Comparison of ENCODE assay signal across 34 cellular contexts in genomic region chr12:22712083-22712482, GRCh38.
"Had no signal": no experiment of that assay in that cellular context is flagged by ENCODE, and none has a peak within 500 bp of the region (broad histone marks: within the 10 kb centered on the region; RNA-seq: fewer than 3 reads in every experiment).

No MANE protein-coding gene starts in this region.

- H3K4me1 ChIP-seq: adrenal gland had no signal

- H3K4me1 Mint-ChIP-seq: brain had no signal

- H3K36me3 ChIP-seq: adrenal gland, MG63 had no signal

- DNase-seq: activated B cell treated with CpG ODN at 0.5 μM for 24 hours; activated CD4-positive, alpha-beta memory T cell treated with anti-CD3 and anti-CD28 coated beads for 36 hours; activated CD4-positive, alpha-beta T cell treated with anti-CD3 and anti-CD28 coated beads for 4 hours; activated CD4-positive, alpha-beta T cell treated with anti-CD3 and anti-CD28 coated beads, Interleukin-2, amount 50 U/mL, for 1 hour; activated CD4-positive, CD25-positive, alpha-beta regulatory T cell treated with anti-CD3 and anti-CD28 coated beads, Interleukin-2, amount 50 U/mL, for 72 hours; activated CD8-positive, alpha-beta memory T cell treated with anti-CD3 and anti-CD28 coated beads, Interleukin-2, amount 50 U/mL, for 4 hours; activated gamma-delta T cell treated with Interleukin-2 at 50 U/mL for 16 hours; activated naive CD4-positive, alpha-beta T cell treated with anti-CD3 and anti-CD28 coated beads for 36 hours; activated T-cell treated with anti-CD3 and anti-CD28 coated beads for 4 hours; activated T-cell treated with anti-CD3 and anti-CD28 coated beads, Interleukin-2, amount 50 U/mL, for 4 hours; adrenal gland; anterior cingulate cortex; caudate nucleus; Karpas-422; KBM-7; MG63; NCI-H1105; NCI-H1417 treated with DMSO at 0.1 percent for 48 hours; NCI-H1930; NCI-H2081 treated with DMSO at 0.1 percent for 48 hours; NCI-H226; NCI-H446 treated with DMSO at 0.1 percent for 48 hours; NCI-H524; NCI-H69; NCI-H82; Right ventricle myocardium superior; SW 1271; T-helper 1 cell; T-helper 2 cell; T-helper 9 cell had no signal

- H3K9me3 Mint-ChIP-seq: activated B cell treated with CpG ODN at 0.5 μM for 24 hours; activated CD4-positive, alpha-beta memory T cell treated with anti-CD3 and anti-CD28 coated beads for 36 hours; activated naive CD4-positive, alpha-beta T cell treated with anti-CD3 and anti-CD28 coated beads for 36 hours; activated naive CD4-positive, alpha-beta T cell treated with anti-CD3 and anti-CD28 coated beads, Interleukin-2, amount 50 U/mL, for 72 hours; activated T-cell treated with anti-CD3 and anti-CD28 coated beads, Interleukin-2, amount 50 U/mL, for 4 hours; activated T-helper 1 cell treated with anti-CD3 and anti-CD28 coated beads, Interleukin-12 subunit alpha, Interleukin-12 subunit beta, Interleukin-2, Interleukin-4 antibody, amounts not matched to agents 30 ng/mL and 10 ng/mL and 1 ng/mL, durations not matched to agents 14 hours and 24 hours and 36 hours had no signal

- H3K27ac Mint-ChIP-seq: activated B cell treated with CpG ODN at 0.5 μM for 24 hours; activated CD4-positive, alpha-beta memory T cell treated with anti-CD3 and anti-CD28 coated beads for 36 hours; activated naive CD4-positive, alpha-beta T cell treated with anti-CD3 and anti-CD28 coated beads for 36 hours; activated naive CD4-positive, alpha-beta T cell treated with anti-CD3 and anti-CD28 coated beads, Interleukin-2, amount 50 U/mL, for 72 hours; activated T-helper 1 cell treated with anti-CD3 and anti-CD28 coated beads, Interleukin-12 subunit alpha, Interleukin-12 subunit beta, Interleukin-2, Interleukin-4 antibody, amounts not matched to agents 30 ng/mL and 10 ng/mL and 1 ng/mL, durations not matched to agents 14 hours and 24 hours and 36 hours; brain had no signal

- H3K27me3 Mint-ChIP-seq: activated CD4-positive, alpha-beta memory T cell treated with anti-CD3 and anti-CD28 coated beads for 36 hours had no signal

- H3K27me3 ChIP-seq: adrenal gland had no signal

- ATAC-seq: activated naive CD4-positive, alpha-beta T cell treated with anti-CD3 and anti-CD28 coated beads, Interleukin-2, amount 50 U/mL, for 72 hours; activated T-cell treated with anti-CD3 and anti-CD28 coated beads, Interleukin-2, amount 50 U/mL, for 4 hours had no signal

- H3K4me3 Mint-ChIP-seq: activated B cell treated with CpG ODN at 0.5 μM for 24 hours; activated CD4-positive, alpha-beta memory T cell treated with anti-CD3 and anti-CD28 coated beads for 36 hours; activated naive CD4-positive, alpha-beta T cell treated with anti-CD3 and anti-CD28 coated beads for 36 hours; activated T-cell treated with anti-CD3 and anti-CD28 coated beads, Interleukin-2, amount 50 U/mL, for 4 hours; activated T-helper 1 cell treated with anti-CD3 and anti-CD28 coated beads, Interleukin-12 subunit alpha, Interleukin-12 subunit beta, Interleukin-2, Interleukin-4 antibody, amounts not matched to agents 30 ng/mL and 10 ng/mL and 1 ng/mL, durations not matched to agents 14 hours and 24 hours and 36 hours; brain had no signal

- H3K36me3 Mint-ChIP-seq: activated CD4-positive, alpha-beta memory T cell treated with anti-CD3 and anti-CD28 coated beads for 36 hours; activated naive CD4-positive, alpha-beta T cell treated with anti-CD3 and anti-CD28 coated beads, Interleukin-2, amount 50 U/mL, for 72 hours; brain had no signal

- H3K4me3 ChIP-seq: adrenal gland, MG63 had no signal

- H3K27ac ChIP-seq: adrenal gland, VCaP had no signal

- H3K9me3 ChIP-seq: adrenal gland, MG63 had no signal
